ENCODE assay signal across 21 cellular contexts in the genomic region with DNA sequence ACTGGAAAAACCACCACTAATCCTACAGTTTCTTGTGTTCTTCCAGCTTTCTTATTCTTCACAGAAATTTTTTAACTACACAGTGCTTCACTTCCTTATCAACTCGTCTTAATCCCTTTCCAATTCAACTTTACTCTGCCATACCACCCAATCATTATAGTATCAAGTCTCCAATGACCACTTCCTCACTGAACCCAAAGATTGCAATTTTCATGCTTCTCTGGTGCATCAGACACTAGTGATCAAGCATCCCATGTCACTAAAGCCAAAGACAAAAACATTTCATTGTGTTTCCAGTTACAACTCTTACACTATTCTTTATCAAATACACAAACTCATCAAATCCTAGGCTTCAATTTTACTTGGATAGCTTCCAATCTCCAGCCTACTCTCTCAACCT. TPM values are rescaled to one million over a fixed set of nuclear protein-coding genes. Genes with fewer than 3 reads are reported as not detected.
DNase-seq lines count a peak whose midpoint lies in the region; ATAC-seq and TF ChIP-seq lines count a peak whose summit lies in the region.
"Had no signal": no experiment of that assay in that cellular context is flagged by ENCODE, and none has a peak within 500 bp of the region (broad histone marks: within the 10 kb centered on the region; RNA-seq: fewer than 3 reads in every experiment).

No MANE protein-coding gene starts in this region.

- H3K36me3 ChIP-seq in Loucy (ENCODE audit: insufficient read depth, low read length): peaks cover 22% of the 10 kb centered on the region
- H3K36me3 ChIP-seq: ovary, thyroid gland had no signal

- peaks cover 14% of the 10 kb centered on the region for H3K36me3 Mint-ChIP-seq in activated naive CD8-positive, alpha-beta T cell
- H3K36me3 Mint-ChIP-seq in activated naive CD8-positive, alpha-beta T cell treated with anti-CD3 and anti-CD28 coated beads, Interleukin-2, amount 50 U/mL, for 24 hours (ENCODE audit: low read depth): peaks cover 44% of the 10 kb centered on the region
- H3K36me3 Mint-ChIP-seq in activated T-helper 2 cell treated with anti-CD3 and anti-CD28 coated beads, Interferon-gamma antibody, Interleukin-2, Interleukin-4, amounts not matched to agents 10 μg/mL and 5 μg/mL and 100 μg/mL, durations not matched to agents 14 hours and 24 hours and 36 hours (ENCODE audit: low read depth): peaks cover 56% of the 10 kb centered on the region

- H3K27ac Mint-ChIP-seq in activated naive CD8-positive, alpha-beta T cell: peak overlapping the region; percentile 41
- no peak overlapping the region for H3K27ac Mint-ChIP-seq in activated naive CD8-positive, alpha-beta T cell treated with anti-CD3 and anti-CD28 coated beads, Interleukin-2, amount 50 U/mL, for 24 hours
- H3K27ac Mint-ChIP-seq in activated T-helper 2 cell treated with anti-CD3 and anti-CD28 coated beads, Interferon-gamma antibody, Interleukin-2, Interleukin-4, amounts not matched to agents 10 μg/mL and 5 μg/mL and 100 μg/mL, durations not matched to agents 14 hours and 24 hours and 36 hours: peak overlapping the region; percentile 42
- H3K27ac Mint-ChIP-seq: stimulated activated naive B cell treated with anti-CD40 and anti-IgM and Interleukin-4, amounts not matched to agents 10 μg/mL and 1 μg/mL and 100 μg/mL, for 72 hours had no signal

- H3K4me1 Mint-ChIP-seq in activated naive CD8-positive, alpha-beta T cell (ENCODE audit: low read depth): peaks cover 25% of the 10 kb centered on the region
- peaks cover 18% of the 10 kb centered on the region for H3K4me1 Mint-ChIP-seq in activated naive CD8-positive, alpha-beta T cell treated with anti-CD3 and anti-CD28 coated beads, Interleukin-2, amount 50 U/mL, for 24 hours
- H3K4me1 Mint-ChIP-seq in activated T-helper 2 cell treated with anti-CD3 and anti-CD28 coated beads, Interferon-gamma antibody, Interleukin-2, Interleukin-4, amounts not matched to agents 10 μg/mL and 5 μg/mL and 100 μg/mL, durations not matched to agents 14 hours and 24 hours and 36 hours (ENCODE audit: low read depth): peaks cover 13% of the 10 kb centered on the region

- no peaks in the 10 kb centered on the region for H3K9me2 ChIP-seq in Loucy (replicated peaks; ENCODE audit: low read depth, low read length)

- no peak for ATAC-seq in activated naive CD8-positive, alpha-beta T cell treated with anti-CD3 and anti-CD28 coated beads, Interleukin-2, amount 50 U/mL, for 24 hours
- ATAC-seq: PC-3; sciatic nerve; stimulated activated naive B cell treated with anti-CD40 and anti-IgM and Interleukin-4, amounts not matched to agents 10 μg/mL and 1 μg/mL and 100 μg/mL, for 72 hours had no signal

- H3K27me3 Mint-ChIP-seq in activated naive CD8-positive, alpha-beta T cell: no peaks in the 10 kb centered on the region
- H3K27me3 Mint-ChIP-seq in activated naive CD8-positive, alpha-beta T cell treated with anti-CD3 and anti-CD28 coated beads, Interleukin-2, amount 50 U/mL, for 24 hours: no peaks in the 10 kb centered on the region
- H3K27me3 Mint-ChIP-seq in activated T-helper 2 cell treated with anti-CD3 and anti-CD28 coated beads, Interferon-gamma antibody, Interleukin-2, Interleukin-4, amounts not matched to agents 10 μg/mL and 5 μg/mL and 100 μg/mL, durations not matched to agents 14 hours and 24 hours and 36 hours (ENCODE audit: low read depth): no peaks in the 10 kb centered on the region
- H3K27me3 Mint-ChIP-seq: stimulated activated naive B cell treated with anti-CD40 and anti-IgM and Interleukin-4, amounts not matched to agents 10 μg/mL and 1 μg/mL and 100 μg/mL, for 72 hours had no signal

- DNase-seq in activated naive CD8-positive, alpha-beta T cell treated with anti-CD3 and anti-CD28 coated beads, Interleukin-2, amount 50 U/mL, for 24 hours: no peak
- no peak for DNase-seq in activated T-helper 2 cell treated with anti-CD3 and anti-CD28 coated beads, Interferon-gamma antibody, Interleukin-2, Interleukin-4, amounts not matched to agents 10 μg/mL and 5 μg/mL and 100 μg/mL, durations not matched to agents 14 hours and 24 hours and 36 hours (ENCODE audit: low spot score)
- no peak for DNase-seq in activated CD4-positive, CD25-positive, alpha-beta regulatory T cell (lab: John Stamatoyannopoulos, UW)
- no peak for DNase-seq in GM03348 (ENCODE audit: low spot score)
- no peak for DNase-seq in NCI-H1048 (lab: John Stamatoyannopoulos, UW)
- DNase-seq: activated CD4-positive, CD25-positive, alpha-beta regulatory T cell treated with anti-CD3 and anti-CD28 coated beads, Interleukin-2, amount 50 U/mL, for 72 hours; activated T-cell treated with anti-CD3 and anti-CD28 coated beads for 4 hours; COR-L47; EL; foreskin fibroblast; hippocampal formation; NCI-H2107; NCI-H524 treated with DMSO at 0.1 percent for 48 hours; ovary; PC-3; SIG-M5; stimulated activated naive B cell treated with anti-CD40 and anti-IgM and Interleukin-4, amounts not matched to agents 10 μg/mL and 1 μg/mL and 100 μg/mL, for 72 hours; thyroid gland had no signal

- no peak overlapping the region for H2AFZ ChIP-seq in Loucy (ENCODE audit: low read length)

- no peak overlapping the region for H3K4me3 Mint-ChIP-seq in activated naive CD8-positive, alpha-beta T cell
- no peak overlapping the region for H3K4me3 Mint-ChIP-seq in activated naive CD8-positive, alpha-beta T cell treated with anti-CD3 and anti-CD28 coated beads, Interleukin-2, amount 50 U/mL, for 24 hours
- H3K4me3 Mint-ChIP-seq in activated T-helper 2 cell treated with anti-CD3 and anti-CD28 coated beads, Interferon-gamma antibody, Interleukin-2, Interleukin-4, amounts not matched to agents 10 μg/mL and 5 μg/mL and 100 μg/mL, durations not matched to agents 14 hours and 24 hours and 36 hours (ENCODE audit: low read depth): no peak overlapping the region
- H3K4me3 Mint-ChIP-seq: stimulated activated naive B cell treated with anti-CD40 and anti-IgM and Interleukin-4, amounts not matched to agents 10 μg/mL and 1 μg/mL and 100 μg/mL, for 72 hours had no signal

- no peak overlapping the region for H3K9ac ChIP-seq in Loucy (ENCODE audit: low read depth, low read length, poor library complexity, severe bottlenecking)

- peaks cover 14% of the 10 kb centered on the region for H3K4me1 ChIP-seq in Loucy (ENCODE audit: insufficient read depth, low read length, poor library complexity, severe bottlenecking)
- H3K4me1 ChIP-seq: thyroid gland had no signal

- peak overlapping the region; percentile 1 for H3K4me2 ChIP-seq in Loucy (ENCODE audit: low read depth, low read length, poor library complexity, severe bottlenecking)

- no peaks in the 10 kb centered on the region for H3K9me3 ChIP-seq in Loucy (ENCODE audit: insufficient read depth, low read depth, low read length)
- H3K9me3 ChIP-seq: ovary, thyroid gland had no signal

- H3K9me3 Mint-ChIP-seq in activated naive CD8-positive, alpha-beta T cell (ENCODE audit: low read depth): no peaks in the 10 kb centered on the region
- peaks cover 3% of the 10 kb centered on the region for H3K9me3 Mint-ChIP-seq in activated naive CD8-positive, alpha-beta T cell treated with anti-CD3 and anti-CD28 coated beads, Interleukin-2, amount 50 U/mL, for 24 hours
- H3K9me3 Mint-ChIP-seq in activated T-helper 2 cell treated with anti-CD3 and anti-CD28 coated beads, Interferon-gamma antibody, Interleukin-2, Interleukin-4, amounts not matched to agents 10 μg/mL and 5 μg/mL and 100 μg/mL, durations not matched to agents 14 hours and 24 hours and 36 hours: no peaks in the 10 kb centered on the region
- H3K9me3 Mint-ChIP-seq: stimulated activated naive B cell treated with anti-CD40 and anti-IgM and Interleukin-4, amounts not matched to agents 10 μg/mL and 1 μg/mL and 100 μg/mL, for 72 hours had no signal

- no peak for TF ChIP-seq CTCF in Loucy (conservative IDR thresholded peaks at IDR 0.05; ENCODE audit: low read length)

- no peaks in the 10 kb centered on the region for H3K27me3 ChIP-seq in Loucy (ENCODE audit: insufficient read depth, low read length, poor library complexity, severe bottlenecking)
- H3K27me3 ChIP-seq: ovary, thyroid gland had no signal

- intact Hi-C loops in activated T-helper 2 cell treated with anti-CD3 and anti-CD28 coated beads, Interferon-gamma antibody, Interleukin-2, Interleukin-4, amounts not matched to agents 10 μg/mL and 5 μg/mL and 100 μg/mL, durations not matched to agents 14 hours and 24 hours and 36 hours (cut with micrococcal nuclease): no loop called here

- no peaks in the 10 kb centered on the region for H3F3A ChIP-seq in Loucy (ENCODE audit: low read depth)

- peaks cover 91% of the 10 kb centered on the region for H3K79me2 ChIP-seq in Loucy (ENCODE audit: insufficient read depth, low read length)

- H4K20me1 ChIP-seq in Loucy (ENCODE audit: insufficient read depth, low read length, poor library complexity, severe bottlenecking): peaks cover 29% of the 10 kb centered on the region

- no peak overlapping the region for H3K4me3 ChIP-seq in Loucy (ENCODE audit: low read length, poor library complexity, severe bottlenecking)
- H3K4me3 ChIP-seq: ovary, thyroid gland had no signal

RNA-seq across cellular contexts. Expression of a gene that starts 9.5 kb away (rescaled TPM):
- total RNA-seq in activated T-helper 2 cell treated with anti-CD3 and anti-CD28 coated beads, Interferon-gamma antibody, Interleukin-2, Interleukin-4, amounts not matched to agents 10 μg/mL and 5 μg/mL and 100 μg/mL, durations not matched to agents 14 hours and 24 hours and 36 hours: 22.4 and 25.3 TPM in 2 replicates

RNA-seq across cellular contexts. Expression of a gene that starts 9.6 kb away (rescaled TPM):
- 24.3 and 26.4 TPM in 2 replicates for total RNA-seq in activated T-helper 2 cell treated with anti-CD3 and anti-CD28 coated beads, Interferon-gamma antibody, Interleukin-2, Interleukin-4, amounts not matched to agents 10 μg/mL and 5 μg/mL and 100 μg/mL, durations not matched to agents 14 hours and 24 hours and 36 hours

RNA-seq across cellular contexts. Expression of a gene that starts 9.7 kb away (rescaled TPM):
- 36.0 and 36.2 TPM in 2 replicates for total RNA-seq in activated T-helper 2 cell treated with anti-CD3 and anti-CD28 coated beads, Interferon-gamma antibody, Interleukin-2, Interleukin-4, amounts not matched to agents 10 μg/mL and 5 μg/mL and 100 μg/mL, durations not matched to agents 14 hours and 24 hours and 36 hours
